In genomic region chr7:105666324-105666723, GRCh38 we compare ENCODE assay signal across 17 cellular contexts.
DNase-seq lines count a peak whose midpoint lies in the region; ATAC-seq, FAIRE-seq and TF ChIP-seq lines count a peak whose summit lies in the region.
"Had no signal": no experiment of that assay in that cellular context is flagged by ENCODE, and none has a peak within 500 bp of the region (broad histone marks: within the 10 kb centered on the region; RNA-seq: fewer than 3 reads in every experiment).

No MANE protein-coding gene starts in this region.

- no peaks in the 10 kb centered on the region for H3K9me3 ChIP-seq in CD4-positive, CD25-positive, alpha-beta regulatory T cell (ENCODE audit: control insufficient read depth in 2 of 2, low read length in 2 of 2)
- H3K9me3 ChIP-seq in HEK293 (ENCODE audit: control insufficient read depth, insufficient read depth, low read depth, low read length) (no peaks in the 10 kb centered on the region), iPS-20b (ENCODE audit: insufficient read depth, low read depth, low read length) (no peaks in the 10 kb centered on the region)
- H3K9me3 ChIP-seq: BLaER1 treated with 17β-estradiol and CSF1 and Interleukin-3, amounts not matched to agents 10 nM and 100 nM; HAP-1 had no signal

- no peak overlapping the region for H3K27ac ChIP-seq in CD4-positive, CD25-positive, alpha-beta regulatory T cell (ENCODE audit: insufficient read depth, low read length, poor library complexity, severe bottlenecking)
- no peak overlapping the region for H3K27ac ChIP-seq in HEK293 (ENCODE audit: extremely low read depth, low read depth, low read length)
- H3K27ac ChIP-seq in iPS-20b (ENCODE audit: low read length), result peak overlapping the region; percentile 40
- H3K27ac ChIP-seq: BLaER1 treated with 17β-estradiol and CSF1 and Interleukin-3, amounts not matched to agents 10 nM and 100 nM had no signal

- no peaks in the 10 kb centered on the region for H3K9me3 Mint-ChIP-seq in CD4-positive, CD25-positive, alpha-beta regulatory T cell
- no peaks in the 10 kb centered on the region for H3K9me3 Mint-ChIP-seq in WTC11
- H3K9me3 Mint-ChIP-seq: CD4-positive, alpha-beta T cell; HFFc6 had no signal

- H3K27me3 ChIP-seq in CD4-positive, CD25-positive, alpha-beta regulatory T cell (ENCODE audit: control insufficient read depth, insufficient read depth, low read length), result no peaks in the 10 kb centered on the region
- H3K27me3 ChIP-seq in iPS-20b (ENCODE audit: insufficient read depth, low read length), result no peaks in the 10 kb centered on the region
- H3K27me3 ChIP-seq: BLaER1 treated with 17β-estradiol and CSF1 and Interleukin-3, amounts not matched to agents 10 nM and 100 nM had no signal

- H3K4me1 ChIP-seq in CD4-positive, CD25-positive, alpha-beta regulatory T cell (ENCODE audit: control insufficient read depth, insufficient read depth, low read length, poor library complexity, severe bottlenecking), result no peaks in the 10 kb centered on the region
- H3K4me1 ChIP-seq in HEK293 (ENCODE audit: control insufficient read depth, insufficient read depth, low read length) (peaks cover 8% of the 10 kb centered on the region), iPS-20b (ENCODE audit: insufficient read depth, low read length) (peaks cover 22% of the 10 kb centered on the region)
- H3K4me1 ChIP-seq: BLaER1 treated with 17β-estradiol and CSF1 and Interleukin-3, amounts not matched to agents 10 nM and 100 nM; HAP-1 had no signal

- no peak for TF ChIP-seq CTCF in HEK293 (tag by site-specific recombination; IDR thresholded peaks at IDR 0.05)
- TF ChIP-seq CTCF in WTC11 (IDR thresholded peaks at IDR 0.05), result no peak

- no peak overlapping the region for H3K9ac ChIP-seq in iPS-20b (ENCODE audit: low read depth, low read length)
- H3K9ac ChIP-seq: BLaER1 treated with 17β-estradiol and CSF1 and Interleukin-3, amounts not matched to agents 10 nM and 100 nM had no signal

- POLR2A ChIA-PET in HEK293 (lab: Yijun Ruan, JAX) (no interaction called here), WTC11 (lab: Charles Lee) (interaction anchor here (0.5 kb wide), 1 partner anchor 385 kb away, joined by 5 read pairs; no protein-coding TSS in a partner anchor)

- no peaks in the 10 kb centered on the region for H3K27me3 Mint-ChIP-seq in CD4-positive, CD25-positive, alpha-beta regulatory T cell
- H3K27me3 Mint-ChIP-seq in WTC11 (ENCODE audit: low read depth), result no peaks in the 10 kb centered on the region
- H3K27me3 Mint-ChIP-seq: CD4-positive, alpha-beta T cell had no signal

- peaks cover 3 to 31% (median 11%) of the 10 kb centered on the region in 4 donors for H3K4me1 Mint-ChIP-seq in CD4-positive, CD25-positive, alpha-beta regulatory T cell
- peaks cover 36% of the 10 kb centered on the region for H3K4me1 Mint-ChIP-seq in WTC11

- FAIRE-seq in GM12892 (lab: Jason Lieb, UNC), result no peak
- FAIRE-seq: GM12878, H1, HTR-8/SVneo had no signal

- DNase-seq in CD4-positive, CD25-positive, alpha-beta regulatory T cell, result no peak
- no peak for DNase-seq in WTC11 (ENCODE audit: low spot score)
- no peak for DNase-seq in NCI-H2171 treated with DMSO at 0.1 percent for 48 hours (lab: John Stamatoyannopoulos, UW)
- DNase-seq in stimulated activated CD4-positive, alpha-beta T cell treated with anti-CD3 and anti-CD28 coated beads, Interleukin-12 subunit alpha, Interleukin-12 subunit beta, amount 100 ng/mL, for 4 hours, result no peak
- DNase-seq in GM12892 (ENCODE audit: insufficient read length), result no peak
- no peak for DNase-seq in anterior cingulate cortex (lab: John Stamatoyannopoulos, UW)
- DNase-seq: ACHN; CD4-positive, alpha-beta T cell; DMS79; HFFc6 had no signal

- H3K27ac Mint-ChIP-seq in CD4-positive, CD25-positive, alpha-beta regulatory T cell, result peak overlapping the region; percentile 51 to 76 (median 71)
- H3K27ac Mint-ChIP-seq in WTC11, result no peak overlapping the region
- H3K27ac Mint-ChIP-seq: HFFc6 had no signal

- H3K36me3 ChIP-seq in CD4-positive, CD25-positive, alpha-beta regulatory T cell (ENCODE audit: control insufficient read depth, insufficient read depth, low read length), result peaks cover 47% of the 10 kb centered on the region
- H3K36me3 ChIP-seq in HEK293 (ENCODE audit: control insufficient read depth in 2 of 2, insufficient read depth in 1 of 2, low read length in 2 of 2) (no peaks in the 10 kb centered on the region), iPS-20b (ENCODE audit: insufficient read depth, low read depth, low read length) (peaks cover 19% of the 10 kb centered on the region)
- H3K36me3 ChIP-seq: HAP-1 had no signal

- ATAC-seq in CD4-positive, CD25-positive, alpha-beta regulatory T cell (ENCODE audit: low read depth in 2 of 2), result no peak
- peak; percentile 21; the same call in 1 of the 2 replicates for ATAC-seq in WTC11
- ATAC-seq: GM12878 had no signal

- H3K36me3 Mint-ChIP-seq in CD4-positive, CD25-positive, alpha-beta regulatory T cell, result peaks cover 45% of the 10 kb centered on the region
- peaks cover 30% of the 10 kb centered on the region for H3K36me3 Mint-ChIP-seq in WTC11

- CTCF ChIA-PET in HEK293 (lab: Yijun Ruan, JAX), result interaction anchor here (0.6 to 1.8 kb wide), 4 partner anchors 9 to 488 kb away, joined by 3 to 14 read pairs (median 4); no protein-coding TSS in a partner anchor
- CTCF ChIA-PET in WTC11 (lab: Charles Lee), result interaction anchor here (10.5 kb wide), 1 partner anchor 10 kb away, joined by 54 read pairs; no protein-coding TSS in a partner anchor

- H3K4me3 Mint-ChIP-seq in CD4-positive, CD25-positive, alpha-beta regulatory T cell, result no peak overlapping the region
- H3K4me3 Mint-ChIP-seq in WTC11, result no peak overlapping the region
- H3K4me3 Mint-ChIP-seq: CD4-positive, alpha-beta T cell; HFFc6 had no signal

- H3K4me3 ChIP-seq in CD4-positive, CD25-positive, alpha-beta regulatory T cell (ENCODE audit: low read depth, low read length), result no peak overlapping the region
- no peak overlapping the region for H3K4me3 ChIP-seq in HEK293 (ENCODE audit: low read depth, low read length)
- H3K4me3 ChIP-seq in iPS-20b (ENCODE audit: low read length), result no peak overlapping the region
- H3K4me3 ChIP-seq: BLaER1 treated with 17β-estradiol and CSF1 and Interleukin-3, amounts not matched to agents 10 nM and 100 nM; GM12878; HAP-1 had no signal

- TF ChIP-seq POLR2A in GM12892 (IDR thresholded peaks at IDR 0.05; ENCODE audit: low read depth, low read length), result no peak

TF ChIP-seq in HEK293, 187 proteins besides CTCF, POLR2A, EP300 and RAD21 (continues in another document):
- TF ChIP-seq, protein P1, sequence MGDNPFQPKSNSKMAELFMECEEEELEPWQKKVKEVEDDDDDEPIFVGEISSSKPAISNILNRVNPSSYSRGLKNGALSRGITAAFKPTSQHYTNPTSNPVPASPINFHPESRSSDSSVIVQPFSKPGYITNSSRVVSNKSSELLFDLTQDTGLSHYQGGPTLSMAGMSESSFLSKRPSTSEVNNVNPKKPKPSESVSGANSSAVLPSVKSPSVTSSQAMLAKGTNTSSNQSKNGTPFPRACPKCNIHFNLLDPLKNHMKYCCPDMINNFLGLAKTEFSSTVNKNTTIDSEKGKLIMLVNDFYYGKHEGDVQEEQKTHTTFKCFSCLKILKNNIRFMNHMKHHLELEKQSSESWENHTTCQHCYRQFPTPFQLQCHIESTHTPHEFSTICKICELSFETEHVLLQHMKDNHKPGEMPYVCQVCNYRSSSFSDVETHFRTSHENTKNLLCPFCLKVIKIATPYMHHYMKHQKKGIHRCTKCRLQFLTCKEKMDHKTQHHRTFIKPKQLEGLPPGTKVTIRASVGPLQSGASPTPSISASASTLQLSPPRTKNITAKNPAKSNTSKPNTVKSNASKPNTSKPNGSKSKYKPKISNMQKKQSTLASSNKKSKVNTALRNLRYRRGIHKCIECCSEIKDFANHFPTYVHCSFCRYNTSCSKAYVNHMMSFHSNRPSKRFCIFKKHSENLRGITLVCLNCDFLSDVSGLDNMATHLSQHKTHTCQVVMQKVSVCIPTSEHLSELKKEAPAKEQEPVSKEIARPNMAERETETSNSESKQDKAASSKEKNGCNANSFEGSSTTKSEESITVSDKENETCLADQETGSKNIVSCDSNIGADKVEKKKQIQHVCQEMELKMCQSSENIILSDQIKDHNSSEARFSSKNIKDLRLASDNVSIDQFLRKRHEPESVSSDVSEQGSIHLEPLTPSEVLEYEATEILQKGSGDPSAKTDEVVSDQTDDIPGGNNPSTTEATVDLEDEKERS (tag by site-specific recombination; IDR thresholded peaks at IDR 0.05), result no peak
- peak; percentile 72 for TF ChIP-seq SCRT2 (tag by site-specific recombination; IDR thresholded peaks at IDR 0.05)

TF ChIP-seq in WTC11, 78 proteins besides CTCF, POLR2A, EP300 and RAD21 (continues in another document):
- TF ChIP-seq IRF2 (CRISPR knock-in tag; IDR thresholded peaks at IDR 0.05; ENCODE audit: borderline replicate concordance, low read depth) (no peak), MXD4 (CRISPR knock-in tag; IDR thresholded peaks at IDR 0.05; ENCODE audit: borderline replicate concordance) (no peak), CDX4 (CRISPR knock-in tag; IDR thresholded peaks at IDR 0.05; ENCODE audit: borderline replicate concordance) (no peak), CREB1 (CRISPR knock-in tag; IDR thresholded peaks at IDR 0.05) (no peak), PREB (CRISPR knock-in tag; IDR thresholded peaks at IDR 0.05; ENCODE audit: borderline replicate concordance) (no peak), MLX (CRISPR knock-in tag; IDR thresholded peaks at IDR 0.05) (no peak), ESRRA (CRISPR knock-in tag; IDR thresholded peaks at IDR 0.05; ENCODE audit: borderline replicate concordance) (no peak), ZNF671 (CRISPR knock-in tag; IDR thresholded peaks at IDR 0.05) (no peak)
